Comparison of ENCODE assay signal across 11 cellular contexts in the genomic region with DNA sequence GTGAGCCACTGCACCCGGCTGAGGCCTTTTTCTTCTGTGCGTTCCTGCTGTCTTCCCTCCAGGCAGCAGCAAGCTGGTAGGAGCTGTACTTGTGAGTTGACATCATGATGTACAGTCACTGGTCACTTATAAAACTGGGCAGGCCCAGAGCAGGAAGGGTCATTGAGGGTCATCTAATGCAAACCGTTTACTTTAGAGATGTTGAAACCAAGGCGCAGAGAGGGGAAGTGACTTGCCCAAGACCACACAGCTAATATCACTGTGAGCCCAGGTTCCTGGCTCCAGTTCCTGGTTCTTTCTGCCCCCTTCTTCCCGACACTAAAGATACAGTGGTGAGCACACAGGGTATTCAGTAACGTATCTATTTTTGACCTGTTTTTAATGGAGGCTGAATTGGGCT. TPM values are rescaled to one million over a fixed set of nuclear protein-coding genes. Genes with fewer than 3 reads are reported as not detected.
A peak's percentile ranks its signal among the peaks of the same experiment; 100 is the strongest.
DNase-seq lines count a peak whose midpoint lies in the region; ATAC-seq and TF ChIP-seq lines count a peak whose summit lies in the region.
"Had no signal": no experiment of that assay in that cellular context is flagged by ENCODE, and none has a peak within 500 bp of the region (broad histone marks: within the 10 kb centered on the region; RNA-seq: fewer than 3 reads in every experiment).

No MANE protein-coding gene starts in this region.

- H3K4ac ChIP-seq in IMR-90 (ENCODE audit: low read depth, low read length) (peak overlapping the region; percentile 23; the same call in 1 of the 2 replicates), mesenchymal stem cell (ENCODE audit: low read depth in 1 of 2, low read length in 2 of 2) (no peak overlapping the region)

- intact Hi-C loops in IMR-90 (cut with micrococcal nuclease) (no loop called here), testis (cut with DNase I; ENCODE audit: low total_unique reads) (no loop called here)

- peaks cover 3% of the 10 kb centered on the region for H3K36me3 Mint-ChIP-seq in CD4-positive, CD25-positive, alpha-beta regulatory T cell
- H3K36me3 Mint-ChIP-seq in activated naive CD8-positive, alpha-beta T cell treated with anti-CD3 and anti-CD28 coated beads, Interleukin-2, amount 10 ng/mL, durations not matched to agents 7 days and 5 days = peaks cover 7% of the 10 kb centered on the region

- no peak overlapping the region for H2BK15ac ChIP-seq in IMR-90 (ENCODE audit: low read depth, low read length)
- no peak overlapping the region for H2BK15ac ChIP-seq in mesenchymal stem cell (ENCODE audit: low read depth, poor library complexity, severe bottlenecking)

- H3K4me1 ChIP-seq in CD4-positive, CD25-positive, alpha-beta regulatory T cell (ENCODE audit: control insufficient read depth, insufficient read depth, low read length, poor library complexity, severe bottlenecking) = peaks cover 98% of the 10 kb centered on the region
- H3K4me1 ChIP-seq in IMR-90 (ENCODE audit: control insufficient read depth, insufficient read depth, low read length) (peaks cover 25% of the 10 kb centered on the region), mesenchymal stem cell (ENCODE audit: control insufficient read depth, insufficient read depth, low read depth, low read length) (peaks cover 26% of the 10 kb centered on the region), testis (no peaks in the 10 kb centered on the region)

- H3K36me3 ChIP-seq in CD4-positive, CD25-positive, alpha-beta regulatory T cell (ENCODE audit: control insufficient read depth, insufficient read depth, low read length) = no peaks in the 10 kb centered on the region
- H3K36me3 ChIP-seq in IMR-90 (ENCODE audit: control insufficient read depth, insufficient read depth, low read length) (no peaks in the 10 kb centered on the region), mesenchymal stem cell (ENCODE audit: control insufficient read depth in 1 of 2, insufficient read depth in 2 of 2, low read depth in 1 of 2, low read length in 2 of 2) (peaks cover 0 to 5% of the 10 kb centered on the region in 2 experiments), testis (ENCODE audit: low read depth, missing control alignments) (no peaks in the 10 kb centered on the region)

- H2AK5ac ChIP-seq in IMR-90 (ENCODE audit: low read depth, low read length) (no peak overlapping the region; the same call in 1 of the 2 replicates), mesenchymal stem cell (ENCODE audit: low read length, severe bottlenecking) (no peak overlapping the region)

- H4K91ac ChIP-seq in IMR-90 (ENCODE audit: insufficient read depth, low read depth, low read length) (peak overlapping the region; percentile 28; the same call in 1 of the 2 replicates), mesenchymal stem cell (ENCODE audit: low read length) (no peak overlapping the region)

- peak overlapping the region; percentile 93 for H3K27ac ChIP-seq in CD4-positive, CD25-positive, alpha-beta regulatory T cell (ENCODE audit: insufficient read depth, low read length, poor library complexity, severe bottlenecking)
- H3K27ac ChIP-seq in IMR-90 (ENCODE audit: insufficient read depth, low read length) = no peak overlapping the region
- no peak overlapping the region for H3K27ac ChIP-seq in mesenchymal stem cell (ENCODE audit: low read length, poor library complexity, severe bottlenecking)
- no peak overlapping the region for H3K27ac ChIP-seq in testis

- H2BK20ac ChIP-seq in IMR-90 (ENCODE audit: low read depth, low read length) = no peak overlapping the region; the same call in 1 of the 2 replicates

- H2BK5ac ChIP-seq in IMR-90 (ENCODE audit: low read depth, low read length, poor library complexity, severe bottlenecking) = no peak overlapping the region
- H2BK5ac ChIP-seq in mesenchymal stem cell (ENCODE audit: low read depth, low read length, poor library complexity, severe bottlenecking) = no peak overlapping the region

- BruUV-seq in IMR-90 (replicated peaks; lab: Mats Ljungman, UMichigan) = no TSS peak

- peaks cover 16% of the 10 kb centered on the region for H4K20me1 ChIP-seq in IMR-90 (ENCODE audit: insufficient read depth, low read length)

- dilution Hi-C loops in IMR-90 (cut with HindIII; ENCODE audit: low sequenced_read_pairs, unreplicated experiment) = no loop called here

- ATAC-seq in CD4-positive, CD25-positive, alpha-beta regulatory T cell (ENCODE audit: low read depth in 2 of 2) = no peak
- ATAC-seq in IMR-90 (ENCODE audit: low read depth) = no peak
- no peak for ATAC-seq in activated naive CD8-positive, alpha-beta T cell treated with anti-CD3 and anti-CD28 coated beads, Interleukin-2, amount 10 ng/mL, durations not matched to agents 7 days and 5 days (ENCODE audit: low read depth)
- no peak for ATAC-seq in GM21619 (IDR thresholded peaks at IDR 0.05; ENCODE audit: unreplicated experiment)

- H3K4me3 ChIP-seq in CD4-positive, CD25-positive, alpha-beta regulatory T cell (ENCODE audit: low read depth, low read length) = peak overlapping the region; percentile 30
- H3K4me3 ChIP-seq in IMR-90 (ENCODE audit: insufficient read depth, low read depth, low read length) = no peak overlapping the region
- H3K4me3 ChIP-seq in mesenchymal stem cell (ENCODE audit: insufficient read depth in 1 of 2, low read depth in 1 of 2, low read length in 2 of 2) = no peak overlapping the region
- H3K4me3 ChIP-seq in testis = no peak overlapping the region

- TF ChIP-seq CTCF in IMR-90 (conservative IDR thresholded peaks at IDR 0.05; ENCODE audit: low read depth, low read length) (no peak), testis (IDR thresholded peaks at IDR 0.05) (no peak)

- no peak overlapping the region for H3K9ac ChIP-seq in IMR-90 (ENCODE audit: low read depth, low read length)
- H3K9ac ChIP-seq in mesenchymal stem cell (ENCODE audit: low read length) = no peak overlapping the region

- H3K27me3 ChIP-seq in CD4-positive, CD25-positive, alpha-beta regulatory T cell (ENCODE audit: control insufficient read depth, insufficient read depth, low read length) = no peaks in the 10 kb centered on the region
- no peaks in the 10 kb centered on the region for H3K27me3 ChIP-seq in IMR-90 (ENCODE audit: control insufficient read depth, insufficient read depth, low read length)
- no peaks in the 10 kb centered on the region for H3K27me3 ChIP-seq in mesenchymal stem cell (ENCODE audit: control insufficient read depth in 1 of 2, insufficient read depth in 1 of 2, low read length in 2 of 2)
- H3K27me3 ChIP-seq in testis = no peaks in the 10 kb centered on the region

- no peak overlapping the region for H4K5ac ChIP-seq in IMR-90 (ENCODE audit: low read depth, low read length)

- H3K4me3 Mint-ChIP-seq in CD4-positive, CD25-positive, alpha-beta regulatory T cell = peak overlapping the region; percentile 11 to 72 (median 42)
- H3K4me3 Mint-ChIP-seq in activated naive CD8-positive, alpha-beta T cell treated with anti-CD3 and anti-CD28 coated beads, Interleukin-2, amount 10 ng/mL, durations not matched to agents 7 days and 5 days = no peak overlapping the region

- no peak overlapping the region for H2AK9ac ChIP-seq in IMR-90 (replicated peaks; ENCODE audit: low read depth, low read length, poor library complexity)

- H3K4me2 ChIP-seq in IMR-90 (ENCODE audit: low read depth, low read length) (no peak overlapping the region), mesenchymal stem cell (ENCODE audit: low read length, poor library complexity, severe bottlenecking) (no peak overlapping the region)

- H3K9me1 ChIP-seq in IMR-90 (ENCODE audit: insufficient read depth, low read length) = peaks cover 31% of the 10 kb centered on the region

- H3K23ac ChIP-seq in IMR-90 (ENCODE audit: low read depth, low read length) (no peak overlapping the region; the same call in 1 of the 2 replicates), mesenchymal stem cell (ENCODE audit: low read length in 2 of 2) (no peak overlapping the region)

- H2AFZ ChIP-seq in IMR-90 (replicated peaks; ENCODE audit: low read length, poor library complexity) = no peak overlapping the region
- H2AFZ ChIP-seq in mesenchymal stem cell (ENCODE audit: low read depth, low read length) = no peak overlapping the region

- H3K56ac ChIP-seq in IMR-90 (ENCODE audit: extremely low read depth, insufficient read depth, low read length) = no peak overlapping the region

- POLR2A ChIA-PET in IMR-90 (lab: Charles Lee; ENCODE audit: unreplicated experiment) = no interaction called here
- POLR2A ChIA-PET in activated naive CD8-positive, alpha-beta T cell treated with anti-CD3 and anti-CD28 coated beads, Interleukin-2, amount 10 ng/mL, durations not matched to agents 7 days and 5 days (lab: Charles Lee) = interaction anchor here (4.3 kb wide), 1 partner anchor 48 kb away, joined by 30 read pairs; no protein-coding TSS in a partner anchor

- peaks cover 42 to 92% (median 61%) of the 10 kb centered on the region in 4 donors for H3K4me1 Mint-ChIP-seq in CD4-positive, CD25-positive, alpha-beta regulatory T cell
- H3K4me1 Mint-ChIP-seq in activated naive CD8-positive, alpha-beta T cell treated with anti-CD3 and anti-CD28 coated beads, Interleukin-2, amount 10 ng/mL, durations not matched to agents 7 days and 5 days = peaks cover 63% of the 10 kb centered on the region

- no peaks in the 10 kb centered on the region for H3K9me3 ChIP-seq in CD4-positive, CD25-positive, alpha-beta regulatory T cell (ENCODE audit: control insufficient read depth in 2 of 2, low read length in 2 of 2)
- no peaks in the 10 kb centered on the region for H3K9me3 ChIP-seq in IMR-90 (ENCODE audit: control insufficient read depth, insufficient read depth, low read length)
- no peaks in the 10 kb centered on the region for H3K9me3 ChIP-seq in mesenchymal stem cell (ENCODE audit: control insufficient read depth, low read length)
- H3K9me3 ChIP-seq in testis = no peaks in the 10 kb centered on the region

- CTCF ChIA-PET in IMR-90 (lab: Yijun Ruan, JAX) = interaction anchor here (0.7 kb wide), 1 partner anchor 147 kb away, joined by 3 read pairs; no protein-coding TSS in a partner anchor

- TF ChIP-seq POLR2A in IMR-90 (IDR thresholded peaks at IDR 0.05; ENCODE audit: low read depth, low read length) (no peak), testis (IDR thresholded peaks at IDR 0.05) (no peak)

- in situ Hi-C loops in IMR-90 (cut with MboI; ENCODE audit: low sequenced_read_pairs) = no loop called here

- H2BK12ac ChIP-seq in mesenchymal stem cell (ENCODE audit: low read length in 2 of 2) = no peak overlapping the region

- H4K8ac ChIP-seq in IMR-90 (ENCODE audit: low read depth in 2 of 2, low read length in 2 of 2) = peak overlapping the region in 1 of 2 experiments; percentile 3; a peak in 1 of 4 replicates
- no peak overlapping the region for H4K8ac ChIP-seq in mesenchymal stem cell (ENCODE audit: low read length)

- no peak overlapping the region for H2BK120ac ChIP-seq in IMR-90 (ENCODE audit: low read depth, low read length)
- no peak overlapping the region for H2BK120ac ChIP-seq in mesenchymal stem cell (ENCODE audit: low read depth, low read length)

- H3K79me1 ChIP-seq in IMR-90 (ENCODE audit: low read depth in 1 of 2, low read length in 2 of 2) (peaks cover 34 to 80% of the 10 kb centered on the region in 2 experiments), mesenchymal stem cell (replicated peaks; ENCODE audit: low read length, poor library complexity, severe bottlenecking) (no peaks in the 10 kb centered on the region)

- H3K9me3 Mint-ChIP-seq in CD4-positive, CD25-positive, alpha-beta regulatory T cell = peaks cover 0 to 2% (median 0%) of the 10 kb centered on the region in 7 donors
- H3K9me3 Mint-ChIP-seq in activated naive CD8-positive, alpha-beta T cell treated with anti-CD3 and anti-CD28 coated beads, Interleukin-2, amount 10 ng/mL, durations not matched to agents 7 days and 5 days = no peaks in the 10 kb centered on the region

- H3K14ac ChIP-seq in IMR-90 (replicated peaks; ENCODE audit: low read depth, low read length) = 0 out of 2 replicates have a peak overlapping the region, but pooled peaks have one; percentile 8
- H3K14ac ChIP-seq in mesenchymal stem cell (ENCODE audit: low read length in 2 of 2) = no peak overlapping the region

- no peak for TF ChIP-seq RAD21 in IMR-90 (IDR thresholded peaks at IDR 0.05; ENCODE audit: low read length)

- no CpG with 5 or more reads among the region's 6 CpGs for WGBS in IMR-90 (ENCODE audit: extremely low coverage in 2 of 2, insufficient read length in 1 of 2), 2 experiments
- 83% methylated on average over 6 of the region's 6 CpGs for WGBS in mesenchymal stem cell
- WGBS in testis, 2 donors = 75 to 87% methylated on average over 4 to 6 of the region's 6 CpGs

- H3K18ac ChIP-seq in IMR-90 (ENCODE audit: low read depth, low read length) (no peak overlapping the region), mesenchymal stem cell (ENCODE audit: low read depth in 1 of 2, low read length in 2 of 2) (no peak overlapping the region)

- H3K27ac Mint-ChIP-seq in CD4-positive, CD25-positive, alpha-beta regulatory T cell = peak overlapping the region; percentile 98 to 100 (median 99)
- H3K27ac Mint-ChIP-seq in activated naive CD8-positive, alpha-beta T cell treated with anti-CD3 and anti-CD28 coated beads, Interleukin-2, amount 10 ng/mL, durations not matched to agents 7 days and 5 days = peak overlapping the region; percentile 77

- no peaks in the 10 kb centered on the region for H3K27me3 Mint-ChIP-seq in CD4-positive, CD25-positive, alpha-beta regulatory T cell
- no peaks in the 10 kb centered on the region for H3K27me3 Mint-ChIP-seq in activated naive CD8-positive, alpha-beta T cell treated with anti-CD3 and anti-CD28 coated beads, Interleukin-2, amount 10 ng/mL, durations not matched to agents 7 days and 5 days

- DNase-seq in CD4-positive, CD25-positive, alpha-beta regulatory T cell = no peak
- DNase-seq in IMR-90 (no peak), mesenchymal stem cell (peak; percentile 53), testis (no peak), NCI-H1105 treated with DMSO at 0.1 percent for 48 hours (lab: John Stamatoyannopoulos, UW) (no peak), A172 (ENCODE audit: low spot score) (no peak)
- no peak for DNase-seq in activated naive CD8-positive, alpha-beta T cell treated with anti-CD3 and anti-CD28 coated beads, Interleukin-2, amount 10 ng/mL, durations not matched to agents 7 days and 5 days
- DNase-seq: foreskin fibroblast, NCI-H82, SW 1271 had no signal

RNA-seq across cellular contexts. Expression of gene PTPRJ, which starts 27.3 kb away (rescaled TPM):
- 81.8 TPM for total RNA-seq in CD4-positive, CD25-positive, alpha-beta regulatory T cell
- polyA plus RNA-seq in CD4-positive, CD25-positive, alpha-beta regulatory T cell = 10 to 100 TPM; 13.8 to 20.2 (median 16.9) TPM
- total RNA-seq in IMR-90 (2012; rRNA removed) (13.6 and 14.9 TPM in 2 replicates), testis (1 to 10 TPM; 4.3 to 8.2 TPM)
- polyA plus RNA-seq in IMR-90 (2012; rRNA removed) (5.3 and 5.6 TPM in 2 replicates), testis (ENCODE audit: insufficient read depth, low read depth, low replicate concordance) (6.6 TPM)
- 2.2 and 2.4 TPM in 2 replicates for polyA plus RNA-seq in IMR-90 (2012; cell fraction: cytosol; rRNA removed)
- polyA plus RNA-seq in IMR-90 (2012; cell fraction: nucleus; rRNA removed; ENCODE audit: low replicate concordance) = 3.4 and 6.7 TPM in 2 replicates
- 10 to 100 TPM; 51.5 to 53.5 TPM for total RNA-seq in activated naive CD8-positive, alpha-beta T cell treated with anti-CD3 and anti-CD28 coated beads, Interleukin-2, amount 10 ng/mL, durations not matched to agents 7 days and 5 days
- polyA plus RNA-seq in mesenchymal stem cell (2013, experiment 1 of 2) = 17.1 TPM
- polyA plus RNA-seq in mesenchymal stem cell (2013, experiment 2 of 2) = 16.8 TPM
- 15.2 and 15.8 TPM in 2 replicates for total RNA-seq in A172 (2014; rRNA removed; shearing (Covaris generic))
